ENCODE assay signal across 8 cellular contexts in the genomic region with DNA sequence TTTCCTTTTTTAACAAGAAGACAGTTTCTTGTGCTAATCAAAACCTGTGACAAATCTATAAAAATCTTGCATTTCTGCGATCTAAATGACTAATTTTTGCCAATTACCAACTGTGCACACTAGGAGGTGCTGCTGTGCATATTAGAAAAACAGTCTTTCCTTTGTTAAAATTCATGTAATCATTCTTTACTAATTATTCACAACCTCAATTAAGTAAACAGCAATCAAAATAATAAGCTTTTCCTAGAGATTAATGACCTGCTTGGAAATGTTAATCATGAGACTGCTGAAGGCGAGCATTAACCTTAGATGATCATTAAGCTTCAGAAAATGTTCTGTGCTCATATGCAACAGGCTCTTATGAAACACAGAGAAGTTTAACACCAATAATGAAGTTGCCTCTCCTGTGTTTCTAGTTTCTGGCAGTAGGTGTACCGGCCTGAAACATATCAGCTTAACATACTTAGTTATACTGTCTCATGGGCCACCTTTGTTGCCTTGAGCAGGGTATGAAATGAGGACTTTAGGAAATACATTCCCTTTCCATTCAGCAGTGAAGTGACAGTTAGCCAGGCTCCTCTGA. TPM values are rescaled to one million over a fixed set of nuclear protein-coding genes. Genes with fewer than 3 reads are reported as not detected.
DNase-seq lines count a peak whose midpoint lies in the region; ATAC-seq, FAIRE-seq and TF ChIP-seq lines count a peak whose summit lies in the region.

No MANE protein-coding gene starts in this region.

- H2AK5ac ChIP-seq in mesendoderm (ENCODE audit: low read length) = no peak overlapping the region

- H3K4me1 Mint-ChIP-seq in chondrocyte (ENCODE audit: low read depth) = peaks cover 25% of the 10 kb centered on the region
- no peaks in the 10 kb centered on the region for H3K4me1 Mint-ChIP-seq in T-helper 2 cell treated with Interferon-gamma antibody and Interleukin-4, amounts not matched to agents 5 μg/mL and 100 μg/mL, for 36 hours (ENCODE audit: low read depth)

- WGBS in mesendoderm (ENCODE audit: extremely low coverage, insufficient coverage, low lambda C conversion rate) = no CpG with 5 or more reads among the region's 3 CpGs

- H3K4me1 ChIP-seq in BE2C (peaks cover 1% of the 10 kb centered on the region; the same call in 1 of the 2 replicates), mesendoderm (ENCODE audit: control insufficient read depth, low read depth, low read length) (peaks cover 2% of the 10 kb centered on the region), vagina (peaks cover 3% of the 10 kb centered on the region)

- H3K4me3 ChIP-seq in BE2C (ENCODE audit: low read depth, low read length) (no peak overlapping the region), mesendoderm (ENCODE audit: low read length) (no peak overlapping the region), vagina (no peak overlapping the region)

- H4K8ac ChIP-seq in mesendoderm (ENCODE audit: low read depth, low read length) = no peak overlapping the region

- TF ChIP-seq CTCF in BE2C (IDR thresholded peaks at IDR 0.05; ENCODE audit: low read depth, low read length) (peak; percentile 88), chondrocyte (IDR thresholded peaks at IDR 0.05) (peak; percentile 99), vagina (IDR thresholded peaks at IDR 0.05) (peak; percentile 21 to 83 (median 49))

- H3K4me3 Mint-ChIP-seq in chondrocyte (ENCODE audit: unreplicated experiment) = no peak overlapping the region
- H3K4me3 Mint-ChIP-seq in T-helper 2 cell treated with Interferon-gamma antibody and Interleukin-4, amounts not matched to agents 5 μg/mL and 100 μg/mL, for 36 hours = no peak overlapping the region

- DNase-seq in BE2C (peak; percentile 24), GM12891 (ENCODE audit: insufficient read length, low spot score) (no peak), RCC 7860 (ENCODE audit: low spot score) (peak; percentile 5), chondrocyte (ENCODE audit: low spot score) (no peak), mesendoderm (peak; percentile 32), vagina (ENCODE audit: extremely low spot score in 2 of 2) (no peak)
- no peak for DNase-seq in T-helper 2 cell treated with Interferon-gamma antibody and Interleukin-4, amounts not matched to agents 5 μg/mL and 100 μg/mL, for 36 hours (ENCODE audit: low spot score)

- H3K56ac ChIP-seq in mesendoderm (ENCODE audit: low read length) = peak overlapping the region; percentile 88

- H3K27ac ChIP-seq in mesendoderm (ENCODE audit: low read depth, low read length) (no peak overlapping the region), vagina (no peak overlapping the region)

- H3K4ac ChIP-seq in mesendoderm (ENCODE audit: low read depth, low read length) = no peak overlapping the region

- intact Hi-C loops in vagina (cut with DNase I) = no loop called here

- no peak for TF ChIP-seq POLR2A in GM12891 (IDR thresholded peaks at IDR 0.05; ENCODE audit: low read depth, low read length)
- TF ChIP-seq POLR2A in vagina (IDR thresholded peaks at IDR 0.05) = no peak

- peak overlapping the region; percentile 96 for H2BK5ac ChIP-seq in mesendoderm (ENCODE audit: low read length)

- H2BK120ac ChIP-seq in mesendoderm (ENCODE audit: low read depth, low read length) = peak overlapping the region; percentile 90

- peak overlapping the region; percentile 100 for H2BK15ac ChIP-seq in mesendoderm (replicated peaks; ENCODE audit: low read depth)

- H3K23ac ChIP-seq in mesendoderm (ENCODE audit: low read length) = no peak overlapping the region

- no peaks in the 10 kb centered on the region for H3K27me3 Mint-ChIP-seq in chondrocyte (ENCODE audit: low read depth)
- H3K27me3 Mint-ChIP-seq in T-helper 2 cell treated with Interferon-gamma antibody and Interleukin-4, amounts not matched to agents 5 μg/mL and 100 μg/mL, for 36 hours (ENCODE audit: low read depth) = peaks cover 19% of the 10 kb centered on the region

- no peaks in the 10 kb centered on the region for H3K9me3 ChIP-seq in BE2C
- no peaks in the 10 kb centered on the region for H3K9me3 ChIP-seq in vagina

- H3K18ac ChIP-seq in mesendoderm (ENCODE audit: low read length) = peak overlapping the region; percentile 96

- H3K27me3 ChIP-seq in BE2C (no peaks in the 10 kb centered on the region), mesendoderm (ENCODE audit: insufficient read depth, low read length, poor library complexity) (no peaks in the 10 kb centered on the region), vagina (no peaks in the 10 kb centered on the region)

- H3K36me3 Mint-ChIP-seq in chondrocyte (ENCODE audit: low read depth) = no peaks in the 10 kb centered on the region
- no peaks in the 10 kb centered on the region for H3K36me3 Mint-ChIP-seq in T-helper 2 cell treated with Interferon-gamma antibody and Interleukin-4, amounts not matched to agents 5 μg/mL and 100 μg/mL, for 36 hours (ENCODE audit: low read depth)

- no peak overlapping the region for H3K27ac Mint-ChIP-seq in chondrocyte (ENCODE audit: unreplicated experiment)
- H3K27ac Mint-ChIP-seq in T-helper 2 cell treated with Interferon-gamma antibody and Interleukin-4, amounts not matched to agents 5 μg/mL and 100 μg/mL, for 36 hours = no peak overlapping the region

- H3K79me1 ChIP-seq in mesendoderm (ENCODE audit: low read length) = no peaks in the 10 kb centered on the region

- peak overlapping the region; percentile 60 for H3K9ac ChIP-seq in mesendoderm (ENCODE audit: low read length)

- no peak for ATAC-seq in HG02852 (IDR thresholded peaks at IDR 0.05; ENCODE audit: unreplicated experiment)

- no peak overlapping the region for H3K4me2 ChIP-seq in mesendoderm (ENCODE audit: low read length)

- FAIRE-seq in GM12891 (lab: Jason Lieb, UNC) (peak; percentile 79), RCC 7860 (lab: Jason Lieb, UNC) (peak; percentile 60)

- no peaks in the 10 kb centered on the region for H3K36me3 ChIP-seq in BE2C
- H3K36me3 ChIP-seq in mesendoderm (ENCODE audit: control insufficient read depth, insufficient read depth, low read length) = no peaks in the 10 kb centered on the region
- H3K36me3 ChIP-seq in vagina = no peaks in the 10 kb centered on the region

- H4K5ac ChIP-seq in mesendoderm (ENCODE audit: low read length) = no peak overlapping the region

- no peaks in the 10 kb centered on the region for H3K79me2 ChIP-seq in mesendoderm (ENCODE audit: control insufficient read depth, insufficient read depth, low read length)

- H3K9me3 Mint-ChIP-seq in chondrocyte (ENCODE audit: low read depth) = no peaks in the 10 kb centered on the region
- H3K9me3 Mint-ChIP-seq in T-helper 2 cell treated with Interferon-gamma antibody and Interleukin-4, amounts not matched to agents 5 μg/mL and 100 μg/mL, for 36 hours = no peaks in the 10 kb centered on the region

TF ChIP-seq in GM12891, 5 proteins besides CTCF, POLR2A, EP300 and RAD21:
- no peak for TF ChIP-seq PAX5 (IDR thresholded peaks at IDR 0.05; ENCODE audit: insufficient read depth, low read length, severe bottlenecking)
- TF ChIP-seq SPI1 (IDR thresholded peaks at IDR 0.05; ENCODE audit: low read depth, low read length) = no peak
- no peak for TF ChIP-seq TAF1 (IDR thresholded peaks at IDR 0.05; ENCODE audit: low read depth, low read length)
- TF ChIP-seq POLR2AphosphoS5 (IDR thresholded peaks at IDR 0.05; ENCODE audit: low read depth, low read length) = no peak
- TF ChIP-seq POU2F2 (IDR thresholded peaks at IDR 0.05; ENCODE audit: low read depth, low read length) = no peak

RNA-seq across cellular contexts. Expression of gene RFESD, which starts 17.7 kb away (rescaled TPM):
- 1.4 TPM for polyA plus RNA-seq in BE2C (2012; ENCODE audit: insufficient read depth, insufficient read length, low read depth)
- polyA plus RNA-seq in GM12891 (2012; ENCODE audit: low read depth, missing spikeins) = 4.0 TPM
- 0.97 to 1.9 TPM (median 1.7 TPM) in 3 replicates for total RNA-seq in chondrocyte
- polyA plus RNA-seq in mesendoderm (2013, experiment 1 of 2) = 2.8 TPM
- 2.2 TPM for polyA plus RNA-seq in mesendoderm (2013, experiment 2 of 2)
- 1.2 TPM for total RNA-seq in vagina

RNA-seq across cellular contexts. Expression of gene SPATA9, which starts 18.5 kb away (rescaled TPM):
- not detected for polyA plus RNA-seq in BE2C (2012; ENCODE audit: insufficient read depth, insufficient read length, low read depth)
- polyA plus RNA-seq in GM12891 (2012; ENCODE audit: low read depth, missing spikeins) = 0.69 TPM
- total RNA-seq in chondrocyte (0.67 to 1.7 TPM (median 1.1 TPM) in 3 replicates), vagina (not detected)
- polyA plus RNA-seq in mesendoderm (2013, experiment 1 of 2) = not detected
- not detected for polyA plus RNA-seq in mesendoderm (2013, experiment 2 of 2)

RNA-seq across cellular contexts. Expression of gene GPR150, which starts 44.4 kb away (rescaled TPM):
- 0.85 TPM for polyA plus RNA-seq in BE2C (2012; ENCODE audit: insufficient read depth, insufficient read length, low read depth)
- 0.42 TPM for polyA plus RNA-seq in GM12891 (2012; ENCODE audit: low read depth, missing spikeins)
- 0.33 to 0.42 TPM in 2 of 3 replicates, not detected in the other for total RNA-seq in chondrocyte
- polyA plus RNA-seq in mesendoderm (2013, experiment 1 of 2) = 0.03 TPM
- 0.06 TPM for polyA plus RNA-seq in mesendoderm (2013, experiment 2 of 2)
- total RNA-seq in vagina = 1.7 TPM

Comparison
In these comparisons a context has a peak if more than half of its experiments do, and no peak if none do; other contexts are left out.
1. DNase-seq: peak in BE2C (single experiment), RCC 7860 (single experiment) and mesendoderm (single experiment); none in GM12891 (single experiment), chondrocyte (single experiment), vagina (0 of 2) and T-helper 2 cell treated with Interferon-gamma antibody and Interleukin-4, amounts not matched to agents 5 μg/mL and 100 μg/mL, for 36 hours (single experiment).
2. CTCF ChIP-seq: peak in every context shown above with its lines; median percentile 99 in chondrocyte; 88 in BE2C; 49 in vagina.